Comparison of ENCODE assay signal across 1 cellular context in genomic region chr10:22230331-22230833, GRCh38.
TF ChIP-seq lines count a peak whose summit lies in the region.

No MANE protein-coding gene starts in this region.

TF ChIP-seq in A549, 52 proteins besides CTCF, POLR2A, EP300 and RAD21 (continued from another document):
- TF ChIP-seq, protein P1, sequence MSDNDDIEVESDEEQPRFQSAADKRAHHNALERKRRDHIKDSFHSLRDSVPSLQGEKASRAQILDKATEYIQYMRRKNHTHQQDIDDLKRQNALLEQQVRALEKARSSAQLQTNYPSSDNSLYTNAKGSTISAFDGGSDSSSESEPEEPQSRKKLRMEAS (IDR thresholded peaks at IDR 0.05), result peak; percentile 45; the same call in 1 of the 2 replicates
- TF ChIP-seq RFX5 (IDR thresholded peaks at IDR 0.05), result 0 out of 2 replicates have a peak, but pooled peaks have one; percentile 27
- TF ChIP-seq E2F6 (IDR thresholded peaks at IDR 0.05; ENCODE audit: borderline replicate concordance, low read depth), result peak; percentile 47
- no peak for TF ChIP-seq NR3C1 (IDR thresholded peaks at IDR 0.05)
- no peak for TF ChIP-seq RCOR1 (IDR thresholded peaks at IDR 0.05; ENCODE audit: low read depth, low read length)
- no peak for TF ChIP-seq SMC3 (IDR thresholded peaks at IDR 0.05)
- no peak for TF ChIP-seq HOXB5 (CRISPR knock-in tag; IDR thresholded peaks at IDR 0.05)
- TF ChIP-seq EHF (CRISPR knock-in tag; IDR thresholded peaks at IDR 0.05), result no peak
